1 cellular context compared by ENCODE assay signal in the genomic region with DNA sequence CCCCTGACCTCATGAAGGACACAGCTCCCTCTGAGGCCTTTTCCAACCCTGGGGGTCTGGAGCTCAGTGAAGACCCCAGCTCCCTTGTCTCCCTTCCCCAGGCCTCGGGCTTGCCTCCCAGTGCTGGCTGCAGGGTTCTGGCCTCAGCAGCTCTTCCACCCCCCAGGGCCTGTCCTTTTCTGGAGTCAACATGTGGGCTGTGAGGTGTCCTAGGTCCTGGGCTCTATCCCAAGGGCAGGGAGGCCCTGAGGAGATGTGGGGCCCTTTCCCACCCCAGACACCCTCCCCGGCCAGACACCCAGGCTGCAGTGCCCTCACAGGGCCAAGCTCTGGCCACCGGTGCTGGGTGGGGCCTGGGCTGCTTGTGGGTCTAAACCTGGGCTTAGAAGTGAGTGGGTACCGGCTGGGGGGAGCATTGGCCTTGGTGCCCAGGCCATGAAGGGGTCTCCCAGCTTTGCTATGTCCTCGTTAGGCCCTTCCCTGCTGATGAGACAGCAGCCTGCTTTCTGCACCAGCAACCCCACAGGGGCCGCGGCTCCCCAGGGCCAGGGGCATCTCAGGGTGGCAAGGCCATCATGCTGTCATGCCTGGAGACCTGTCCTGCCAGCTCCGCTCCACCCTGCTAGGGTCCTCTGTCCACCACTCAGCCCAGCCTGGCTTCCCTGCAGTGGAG.
TF ChIP-seq lines count a peak whose summit lies in the region.

No MANE protein-coding gene starts in this region.

TF ChIP-seq in HEK293, 187 proteins besides CTCF, POLR2A, EP300 and RAD21 (continued from another document):
- TF ChIP-seq GLIS2 (tag by site-specific recombination; IDR thresholded peaks at IDR 0.05) (peak; percentile 42), ZNF423 (tag by site-specific recombination; IDR thresholded peaks at IDR 0.05) (no peak), ZNF777 (tag by site-specific recombination; IDR thresholded peaks at IDR 0.05; ENCODE audit: borderline replicate concordance) (no peak), BCL11B (tag by site-specific recombination; IDR thresholded peaks at IDR 0.05; ENCODE audit: low read depth) (peak; percentile 49; the same call in 1 of the 2 replicates)
TF ChIP-seq in HEK293: peak in this region for 3.
